In the genomic region with DNA sequence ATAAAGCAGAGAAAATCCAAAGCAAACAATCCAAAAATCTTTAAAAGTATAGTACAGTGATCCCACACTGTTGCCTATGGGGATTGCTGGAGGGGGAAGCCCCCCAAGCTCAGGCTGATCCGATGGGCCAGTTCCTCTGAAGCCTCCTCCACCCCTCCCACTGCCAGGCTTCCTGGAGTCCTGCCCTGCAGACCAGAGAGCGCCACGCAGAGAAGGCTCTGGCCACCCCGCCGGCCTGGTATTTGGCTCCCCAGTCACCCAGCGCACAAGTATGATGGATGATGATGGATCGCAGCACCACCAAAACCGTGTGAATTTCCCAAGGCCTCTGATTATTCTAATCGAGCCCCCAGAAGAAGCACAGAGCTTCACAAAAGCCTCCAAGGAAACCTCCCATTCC, we compare ENCODE assay signal across 18 cellular contexts.
DNase-seq lines count a peak whose midpoint lies in the region; ATAC-seq and TF ChIP-seq lines count a peak whose summit lies in the region.
"Had no signal": no experiment of that assay in that cellular context is flagged by ENCODE, and none has a peak within 500 bp of the region (broad histone marks: within the 10 kb centered on the region; RNA-seq: fewer than 3 reads in every experiment).

No MANE protein-coding gene starts in this region.

- no peak overlapping the region for H3K4me3 ChIP-seq in GM23338
- H3K4me3 ChIP-seq in trophoblast cell (ENCODE audit: low read depth, low read length), result no peak overlapping the region

- peak overlapping the region; percentile 60 for H3K14ac ChIP-seq in trophoblast cell (ENCODE audit: low read length)

- H2BK12ac ChIP-seq in trophoblast cell (ENCODE audit: low read length), result peak overlapping the region; percentile 79

- peaks cover 10% of the 10 kb centered on the region; the same call in 1 of the 2 replicates for H3K4me1 ChIP-seq in GM23338 (ENCODE audit: insufficient read depth)
- peaks cover 2 to 7% of the 10 kb centered on the region in 2 experiments for H3K4me1 ChIP-seq in trophoblast cell (ENCODE audit: control insufficient read depth in 1 of 2, insufficient read depth in 2 of 2, low read length in 2 of 2)

- H3K9me2 ChIP-seq in GM23338 (ENCODE audit: insufficient read depth), result peaks cover 3% of the 10 kb centered on the region; the same call in 1 of the 2 replicates

- H3K18ac ChIP-seq in trophoblast cell (ENCODE audit: low read length), result peak overlapping the region; percentile 8

- no peak for TF ChIP-seq CTCF in GM23338 (conservative IDR thresholded peaks at IDR 0.05; ENCODE audit: low read depth in 2 of 2)

- no peaks in the 10 kb centered on the region for H4K20me1 ChIP-seq in GM23338 (replicated peaks; ENCODE audit: insufficient read depth)

- H3K4me3 Mint-ChIP-seq in GM23338, result no peak overlapping the region
- H3K4me3 Mint-ChIP-seq: CD4-positive, alpha-beta memory T cell had no signal

- H3K36me3 ChIP-seq in GM23338 (ENCODE audit: insufficient read depth), result no peaks in the 10 kb centered on the region
- no peaks in the 10 kb centered on the region for H3K36me3 ChIP-seq in trophoblast cell (ENCODE audit: control insufficient read depth in 1 of 2, insufficient read depth in 2 of 2, low read length in 2 of 2)

- peak overlapping the region; percentile 52 for H2BK120ac ChIP-seq in trophoblast cell (ENCODE audit: insufficient read depth, low read length, poor library complexity)

- peak; percentile 82 for ATAC-seq in GM23338
- no peak for ATAC-seq in GM19452 (IDR thresholded peaks at IDR 0.05; ENCODE audit: unreplicated experiment)

- H3K9me3 Mint-ChIP-seq in GM23338, result no peaks in the 10 kb centered on the region

- peak overlapping the region; percentile 79 for H4K91ac ChIP-seq in trophoblast cell (ENCODE audit: low read depth, low read length)

- peak overlapping the region; percentile 36 for H2BK5ac ChIP-seq in trophoblast cell (ENCODE audit: low read depth, low read length, poor library complexity)

- H3K27me3 ChIP-seq in GM23338 (ENCODE audit: insufficient read depth) (no peaks in the 10 kb centered on the region), trophoblast cell (ENCODE audit: insufficient read depth, low read length) (no peaks in the 10 kb centered on the region)

- H3K9ac ChIP-seq in trophoblast cell (ENCODE audit: low read length), result no peak overlapping the region
- H3K9ac ChIP-seq: KMS-11 had no signal

- no peak overlapping the region for H3K27ac Mint-ChIP-seq in GM23338
- H3K27ac Mint-ChIP-seq: CD4-positive, alpha-beta memory T cell had no signal

- H3K4me2 ChIP-seq in GM23338, result no peak overlapping the region
- no peak overlapping the region for H3K4me2 ChIP-seq in trophoblast cell (ENCODE audit: low read length)
- H3K4me2 ChIP-seq: KMS-11 had no signal

- peak overlapping the region; percentile 53 for H4K8ac ChIP-seq in trophoblast cell (ENCODE audit: low read depth, low read length)

- WGBS in trophoblast cell (ENCODE audit: extremely low coverage, insufficient coverage, insufficient read length), result no CpG with 5 or more reads among the region's 9 CpGs

- no peak overlapping the region for H4K12ac ChIP-seq in trophoblast cell (ENCODE audit: low read depth, low read length)

- no peak overlapping the region for H3K23ac ChIP-seq in trophoblast cell (ENCODE audit: low read length)

- H3K27ac ChIP-seq in GM23338 (ENCODE audit: low read depth) (no peak overlapping the region), trophoblast cell (ENCODE audit: low read depth, low read length) (no peak overlapping the region)
- H3K27ac ChIP-seq: KMS-11 had no signal

- H2AFZ ChIP-seq in GM23338, result peak overlapping the region; percentile 33; the same call in 1 of the 2 replicates
- H2AFZ ChIP-seq in trophoblast cell (ENCODE audit: insufficient read depth, low read length, poor library complexity), result no peak overlapping the region

- H2AK5ac ChIP-seq in trophoblast cell (ENCODE audit: low read length), result no peak overlapping the region

- no peaks in the 10 kb centered on the region for H3K9me3 ChIP-seq in trophoblast cell (ENCODE audit: insufficient read depth, low read depth, low read length)

- peaks cover 15% of the 10 kb centered on the region for H3K4me1 Mint-ChIP-seq in GM23338
- H3K4me1 Mint-ChIP-seq: CD4-positive, alpha-beta memory T cell had no signal

- no peak overlapping the region for H3K4ac ChIP-seq in trophoblast cell (ENCODE audit: low read depth, low read length)

- H3K79me2 ChIP-seq in GM23338 (replicated peaks; ENCODE audit: insufficient read depth) (no peaks in the 10 kb centered on the region), trophoblast cell (ENCODE audit: control insufficient read depth, insufficient read depth, low read length, poor library complexity) (no peaks in the 10 kb centered on the region)

- H3K79me1 ChIP-seq in trophoblast cell (ENCODE audit: low read length), result peaks cover 18% of the 10 kb centered on the region

- H3K27me3 Mint-ChIP-seq in GM23338 (ENCODE audit: insufficient read depth, low read depth, poor library complexity), result peaks cover 1% of the 10 kb centered on the region
- H3K27me3 Mint-ChIP-seq: CD4-positive, alpha-beta memory T cell had no signal

- no peaks in the 10 kb centered on the region for H3F3A ChIP-seq in GM23338 (replicated peaks; ENCODE audit: low read depth)

- no peaks in the 10 kb centered on the region for H3K36me3 Mint-ChIP-seq in GM23338 (ENCODE audit: low read depth)
- H3K36me3 Mint-ChIP-seq: CD4-positive, alpha-beta memory T cell had no signal

- DNase-seq in GM23338 (ENCODE audit: low spot score) (peak; percentile 17), SK-N-DZ (ENCODE audit: low spot score) (peak; percentile 54), iPS-NIHi11 (ENCODE audit: low spot score) (peak; percentile 19), trophoblast cell (no peak), cerebellar nuclear complex (lab: John Stamatoyannopoulos, UW) (no peak)
- DNase-seq in stimulated activated CD8-positive, alpha-beta memory T cell treated with anti-CD3 and anti-CD28 coated beads, Interleukin-4, amount 100 ng/mL, for 48 hours, result no peak
- DNase-seq: ACHN; CD4-positive, alpha-beta memory T cell; DMS79 treated with DMSO at 0.1 percent for 48 hours; GDM1; MM.1S; NCI-H1105 treated with DMSO at 0.1 percent for 48 hours; NCI-H187; NCI-H510A; NCI-H82; SHP77 treated with DMSO at 0.1 percent for 48 hours had no signal

TF ChIP-seq in GM23338, 12 proteins besides CTCF, POLR2A, EP300 and RAD21 (continues in another document):
- TF ChIP-seq, protein P1, sequence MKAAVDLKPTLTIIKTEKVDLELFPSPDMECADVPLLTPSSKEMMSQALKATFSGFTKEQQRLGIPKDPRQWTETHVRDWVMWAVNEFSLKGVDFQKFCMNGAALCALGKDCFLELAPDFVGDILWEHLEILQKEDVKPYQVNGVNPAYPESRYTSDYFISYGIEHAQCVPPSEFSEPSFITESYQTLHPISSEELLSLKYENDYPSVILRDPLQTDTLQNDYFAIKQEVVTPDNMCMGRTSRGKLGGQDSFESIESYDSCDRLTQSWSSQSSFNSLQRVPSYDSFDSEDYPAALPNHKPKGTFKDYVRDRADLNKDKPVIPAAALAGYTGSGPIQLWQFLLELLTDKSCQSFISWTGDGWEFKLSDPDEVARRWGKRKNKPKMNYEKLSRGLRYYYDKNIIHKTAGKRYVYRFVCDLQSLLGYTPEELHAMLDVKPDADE (IDR thresholded peaks at IDR 0.05), result no peak
- TF ChIP-seq JUNB (IDR thresholded peaks at IDR 0.05; ENCODE audit: unreplicated experiment) (no peak), POLR2AphosphoS5 (IDR thresholded peaks at IDR 0.05; ENCODE audit: low read depth) (no peak), EZH2 (IDR thresholded peaks at IDR 0.05; ENCODE audit: low read depth, unreplicated experiment) (no peak)

Comparison
In these comparisons a context has a peak if more than half of its experiments do, and no peak if none do; other contexts are left out.
1. DNase-seq: peak in GM23338 (single experiment), SK-N-DZ (single experiment) and iPS-NIHi11 (single experiment); none in trophoblast cell (0 of 2), stimulated activated CD8-positive, alpha-beta memory T cell treated with anti-CD3 and anti-CD28 coated beads, Interleukin-4, amount 100 ng/mL, for 48 hours (single experiment) and cerebellar nuclear complex (0 of 2).